ENCODE assay signal across 39 cellular contexts in genomic region chr10:93518531-93518930, GRCh38. TPM values are rescaled to one million over a fixed set of nuclear protein-coding genes. Genes with fewer than 3 reads are reported as not detected.
"Had no signal": no experiment of that assay in that cellular context is flagged by ENCODE, and none has a peak within 500 bp of the region (broad histone marks: within the 10 kb centered on the region; RNA-seq: fewer than 3 reads in every experiment).

No MANE protein-coding gene starts in this region.

- H3K4me1 Mint-ChIP-seq: activated CD4-positive, alpha-beta T cell treated with anti-CD3 and anti-CD28 coated beads for 36 hours; activated CD4-positive, alpha-beta T cell treated with anti-CD3 and anti-CD28 coated beads, Interleukin-2, amount 10 ng/mL, durations not matched to agents 24 days and 14 days; activated CD8-positive, alpha-beta memory T cell treated with anti-CD3 and anti-CD28 coated beads, Interleukin-2, amount 10 ng/mL, durations not matched to agents 7 days and 5 days; activated naive CD4-positive, alpha-beta T cell treated with anti-CD3 and anti-CD28 coated beads, Interleukin-2, amount 50 U/mL, for 24 hours; activated naive CD8-positive, alpha-beta T cell treated with anti-CD3 and anti-CD28 coated beads for 36 hours had no signal

- H3K4me3 Mint-ChIP-seq: activated CD4-positive, alpha-beta memory T cell treated with anti-CD3 and anti-CD28 coated beads for 36 hours; activated CD4-positive, alpha-beta T cell treated with anti-CD3 and anti-CD28 coated beads for 36 hours; activated CD4-positive, alpha-beta T cell treated with anti-CD3 and anti-CD28 coated beads, Interleukin-2, amount 10 ng/mL, durations not matched to agents 24 days and 14 days; activated CD8-positive, alpha-beta memory T cell treated with anti-CD3 and anti-CD28 coated beads, Interleukin-2, amount 10 ng/mL, durations not matched to agents 7 days and 5 days; activated CD8-positive, alpha-beta T cell treated with anti-CD3 and anti-CD28 coated beads, Interleukin-2, amount 10 ng/mL, durations not matched to agents 7 days and 5 days; activated naive CD4-positive, alpha-beta T cell treated with anti-CD3 and anti-CD28 coated beads for 36 hours; activated naive CD4-positive, alpha-beta T cell treated with anti-CD3 and anti-CD28 coated beads, Interleukin-2, amount 50 U/mL, for 24 hours; activated naive CD8-positive, alpha-beta T cell treated with anti-CD3 and anti-CD28 coated beads for 36 hours; activated naive CD8-positive, alpha-beta T cell treated with anti-CD3 and anti-CD28 coated beads, Interleukin-2, amount 50 U/mL, for 24 hours; activated T-helper 1 cell treated with anti-CD3 and anti-CD28 coated beads, Interleukin-12 subunit alpha, Interleukin-12 subunit beta, Interleukin-2, Interleukin-4 antibody, amounts not matched to agents 30 ng/mL and 10 ng/mL and 1 ng/mL, durations not matched to agents 14 hours and 24 hours and 36 hours; effector memory CD8-positive, alpha-beta T cell had no signal

- ATAC-seq: activated CD4-positive, alpha-beta T cell treated with anti-CD3 and anti-CD28 coated beads for 36 hours; activated CD8-positive, alpha-beta memory T cell treated with anti-CD3 and anti-CD28 coated beads, Interleukin-2, amount 10 ng/mL, durations not matched to agents 7 days and 5 days; activated CD8-positive, alpha-beta T cell treated with anti-CD3 and anti-CD28 coated beads, Interleukin-2, amount 10 ng/mL, durations not matched to agents 7 days and 5 days; activated naive CD8-positive, alpha-beta T cell treated with anti-CD3 and anti-CD28 coated beads, Interleukin-2, amount 50 U/mL, for 24 hours; body of pancreas; effector memory CD8-positive, alpha-beta T cell had no signal

- H3K36me3 ChIP-seq: adrenal gland had no signal

- H3K27ac ChIP-seq: adrenal gland, body of pancreas, epithelial cell of prostate, esophagus squamous epithelium had no signal

- H3K4me1 ChIP-seq: body of pancreas had no signal

- H3K27ac Mint-ChIP-seq: activated CD4-positive, alpha-beta memory T cell treated with anti-CD3 and anti-CD28 coated beads for 36 hours; activated CD4-positive, alpha-beta T cell treated with anti-CD3 and anti-CD28 coated beads for 36 hours; activated CD4-positive, alpha-beta T cell treated with anti-CD3 and anti-CD28 coated beads, Interleukin-2, amount 10 ng/mL, durations not matched to agents 24 days and 14 days; activated CD8-positive, alpha-beta memory T cell treated with anti-CD3 and anti-CD28 coated beads, Interleukin-2, amount 10 ng/mL, durations not matched to agents 7 days and 5 days; activated CD8-positive, alpha-beta T cell treated with anti-CD3 and anti-CD28 coated beads, Interleukin-2, amount 10 ng/mL, durations not matched to agents 7 days and 5 days; activated naive CD4-positive, alpha-beta T cell treated with anti-CD3 and anti-CD28 coated beads for 36 hours; activated naive CD4-positive, alpha-beta T cell treated with anti-CD3 and anti-CD28 coated beads, Interleukin-2, amount 50 U/mL, for 24 hours; activated naive CD8-positive, alpha-beta T cell treated with anti-CD3 and anti-CD28 coated beads for 36 hours; activated naive CD8-positive, alpha-beta T cell treated with anti-CD3 and anti-CD28 coated beads, Interleukin-2, amount 50 U/mL, for 24 hours; activated T-helper 1 cell treated with anti-CD3 and anti-CD28 coated beads, Interleukin-12 subunit alpha, Interleukin-12 subunit beta, Interleukin-2, Interleukin-4 antibody, amounts not matched to agents 30 ng/mL and 10 ng/mL and 1 ng/mL, durations not matched to agents 14 hours and 24 hours and 36 hours; activated T-helper 2 cell treated with anti-CD3 and anti-CD28 coated beads, Interferon-gamma antibody, Interleukin-2, Interleukin-4, amounts not matched to agents 10 μg/mL and 5 μg/mL and 100 μg/mL, durations not matched to agents 14 hours and 24 hours and 36 hours; effector memory CD8-positive, alpha-beta T cell had no signal

- DNase-seq: activated CD4-positive, alpha-beta memory T cell treated with anti-CD3 and anti-CD28 coated beads for 36 hours; activated CD4-positive, alpha-beta T cell treated with anti-CD3 and anti-CD28 coated beads for 36 hours; activated CD4-positive, alpha-beta T cell treated with anti-CD3 and anti-CD28 coated beads, Interleukin-2, amount 10 ng/mL, durations not matched to agents 24 days and 14 days; activated CD4-positive, CD25-positive, alpha-beta regulatory T cell; activated CD4-positive, CD25-positive, alpha-beta regulatory T cell treated with anti-CD3 and anti-CD28 coated beads, Interleukin-2, amount 50 U/mL, for 72 hours; activated CD8-positive, alpha-beta memory T cell treated with anti-CD3 and anti-CD28 coated beads, Interleukin-2, amount 10 ng/mL, durations not matched to agents 7 days and 5 days; activated CD8-positive, alpha-beta memory T cell treated with anti-CD3 and anti-CD28 coated beads, Interleukin-2, amount 50 U/mL, for 4 hours; activated CD8-positive, alpha-beta T cell treated with anti-CD3 and anti-CD28 coated beads, Interleukin-2, amount 10 ng/mL, durations not matched to agents 7 days and 5 days; activated effector memory CD4-positive, alpha-beta T cell treated with anti-CD3 and anti-CD28 coated beads, Interleukin-2, amount 50 U/mL, for 16 hours; activated naive CD4-positive, alpha-beta T cell treated with anti-CD3 and anti-CD28 coated beads for 36 hours; activated naive CD8-positive, alpha-beta T cell treated with anti-CD3 and anti-CD28 coated beads for 36 hours; activated naive CD8-positive, alpha-beta T cell treated with anti-CD3 and anti-CD28 coated beads, Interleukin-2, amount 50 U/mL, for 24 hours; activated T-cell treated with anti-CD3 and anti-CD28 coated beads, Interleukin-2, amount 50 U/mL, for 1 hour; activated T-cell treated with anti-CD3 and anti-CD28 coated beads, Interleukin-2, amount 50 U/mL, for 48 hours; adrenal gland; amygdala; aorta; body of pancreas; caudate nucleus; cortex of kidney; dermis blood vessel endothelial cell; effector CD4-positive, alpha-beta T cell; effector memory CD8-positive, alpha-beta T cell; esophagus squamous epithelium; foreskin melanocyte; head of caudate nucleus; T-helper 2 cell had no signal

- H3K27me3 Mint-ChIP-seq: activated CD4-positive, alpha-beta memory T cell treated with anti-CD3 and anti-CD28 coated beads for 36 hours; activated CD4-positive, alpha-beta T cell treated with anti-CD3 and anti-CD28 coated beads for 36 hours; activated CD4-positive, alpha-beta T cell treated with anti-CD3 and anti-CD28 coated beads, Interleukin-2, amount 10 ng/mL, durations not matched to agents 24 days and 14 days; activated CD8-positive, alpha-beta memory T cell treated with anti-CD3 and anti-CD28 coated beads, Interleukin-2, amount 10 ng/mL, durations not matched to agents 7 days and 5 days; activated naive CD4-positive, alpha-beta T cell treated with anti-CD3 and anti-CD28 coated beads, Interleukin-2, amount 50 U/mL, for 24 hours; activated naive CD8-positive, alpha-beta T cell treated with anti-CD3 and anti-CD28 coated beads, Interleukin-2, amount 50 U/mL, for 24 hours; effector memory CD8-positive, alpha-beta T cell had no signal

- H3K4me3 ChIP-seq: adrenal gland, body of pancreas, esophagus squamous epithelium had no signal

- FAIRE-seq: colon, endometrium, endothelial cell of umbilical vein had no signal

- H3K9me3 ChIP-seq: adrenal gland, body of pancreas had no signal

- H3K27me3 ChIP-seq: adrenal gland, body of pancreas, esophagus squamous epithelium had no signal

- H3K36me3 Mint-ChIP-seq: activated naive CD4-positive, alpha-beta T cell treated with anti-CD3 and anti-CD28 coated beads, Interleukin-2, amount 50 U/mL, for 24 hours had no signal

- H3K9me3 Mint-ChIP-seq: activated CD4-positive, alpha-beta memory T cell treated with anti-CD3 and anti-CD28 coated beads for 36 hours; activated naive CD4-positive, alpha-beta T cell treated with anti-CD3 and anti-CD28 coated beads, Interleukin-2, amount 50 U/mL, for 24 hours; activated naive CD8-positive, alpha-beta T cell treated with anti-CD3 and anti-CD28 coated beads for 36 hours; effector memory CD8-positive, alpha-beta T cell had no signal

RNA-seq across cellular contexts. Expression of gene CEP55, which starts 22.1 kb away (rescaled TPM):
- total RNA-seq: body of pancreas had no signal

RNA-seq across cellular contexts. Expression of gene FFAR4, which starts 47.9 kb away (rescaled TPM):
- total RNA-seq: activated CD4-positive, alpha-beta memory T cell treated with anti-CD3 and anti-CD28 coated beads for 36 hours; activated CD4-positive, alpha-beta T cell treated with anti-CD3 and anti-CD28 coated beads for 36 hours; activated CD4-positive, alpha-beta T cell treated with anti-CD3 and anti-CD28 coated beads, Interleukin-2, amount 10 ng/mL, durations not matched to agents 24 days and 14 days; activated CD8-positive, alpha-beta memory T cell treated with anti-CD3 and anti-CD28 coated beads for 36 hours; activated CD8-positive, alpha-beta memory T cell treated with anti-CD3 and anti-CD28 coated beads, Interleukin-2, amount 10 ng/mL, durations not matched to agents 7 days and 5 days; activated CD8-positive, alpha-beta T cell treated with anti-CD3 and anti-CD28 coated beads, Interleukin-2, amount 10 ng/mL, durations not matched to agents 7 days and 5 days; activated naive CD4-positive, alpha-beta T cell treated with anti-CD3 and anti-CD28 coated beads for 36 hours; activated naive CD8-positive, alpha-beta T cell treated with anti-CD3 and anti-CD28 coated beads for 36 hours; activated T-helper 1 cell treated with anti-CD3 and anti-CD28 coated beads, Interleukin-12 subunit alpha, Interleukin-12 subunit beta, Interleukin-2, Interleukin-4 antibody, amounts not matched to agents 30 ng/mL and 10 ng/mL and 1 ng/mL, durations not matched to agents 14 hours and 24 hours and 36 hours; activated T-helper 2 cell treated with anti-CD3 and anti-CD28 coated beads, Interferon-gamma antibody, Interleukin-2, Interleukin-4, amounts not matched to agents 10 μg/mL and 5 μg/mL and 100 μg/mL, durations not matched to agents 14 hours and 24 hours and 36 hours; chondrocyte; dermis blood vessel endothelial cell; endothelial cell of umbilical vein; fibroblast of lung; fibroblast of villous mesenchyme; T-helper 1 cell treated with Interleukin-12 subunit alpha and Interleukin-12 subunit beta and Interleukin-4 antibody, amounts not matched to agents 30 ng/mL and 1 ng/mL, for 36 hours had no signal
- polyA plus RNA-seq: endothelial cell of umbilical vein, fibroblast of lung had no signal
